ENCODE assay signal across 1 cellular context in genomic region chr20:21808863-21809664, GRCh38.
TF ChIP-seq lines count a peak whose summit lies in the region.

No MANE protein-coding gene starts in this region.

TF ChIP-seq in HCT116, 20 proteins besides CTCF, POLR2A, EP300 and RAD21 (continued from another document):
- TF ChIP-seq ATF3 (IDR thresholded peaks at IDR 0.05) = no peak
- no peak for TF ChIP-seq EZH2 (IDR thresholded peaks at IDR 0.05)
- no peak for TF ChIP-seq YY1 (IDR thresholded peaks at IDR 0.05; ENCODE audit: extremely low read depth, insufficient replicate concordance, low read depth, low read length)
- no peak for TF ChIP-seq SIN3A (IDR thresholded peaks at IDR 0.05; ENCODE audit: low read depth)
